Comparison of ENCODE assay signal across 8 cellular contexts in the genomic region with DNA sequence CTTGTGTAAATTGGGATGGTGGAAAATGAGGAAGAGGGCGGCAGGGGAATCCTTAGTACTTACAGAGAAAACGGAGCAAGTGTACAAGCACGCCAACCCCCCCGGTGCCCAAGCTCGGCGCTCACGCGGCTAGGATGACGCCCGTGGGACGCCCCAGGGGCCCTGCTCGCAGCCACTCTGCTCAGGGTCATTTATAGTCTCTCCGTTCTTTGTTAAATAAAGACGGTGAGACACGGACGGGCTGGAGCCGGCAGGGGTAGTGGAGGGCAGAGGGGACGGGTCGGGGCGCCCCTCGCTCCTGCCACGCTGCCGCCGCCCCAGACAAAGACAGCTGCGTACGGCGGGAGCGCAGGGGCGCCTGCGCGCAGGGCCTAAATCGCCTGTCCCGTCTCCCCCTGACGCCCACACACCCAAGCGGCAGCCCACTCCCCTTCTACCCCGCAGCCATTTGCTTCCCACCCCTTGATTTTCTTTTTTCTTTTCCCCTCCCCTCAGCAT. TPM values are rescaled to one million over a fixed set of nuclear protein-coding genes. Genes with fewer than 3 reads are reported as not detected.
DNase-seq lines count a peak whose midpoint lies in the region; ATAC-seq and TF ChIP-seq lines count a peak whose summit lies in the region.

No MANE protein-coding gene starts in this region.

- H3K9me3 ChIP-seq in MG63 = no peaks in the 10 kb centered on the region

- H3K4me3 ChIP-seq in MG63 (peak overlapping the region; percentile 56), WI38 (ENCODE audit: low read depth, low read length) (peak overlapping the region; percentile 28)

- peak; percentile 50 for DNase-seq in NK-92 treated with Interleukin-12 subunit alpha and Interleukin-12 subunit beta, amount 100 ng/mL, for 24 hours (lab: John Stamatoyannopoulos, UW)
- DNase-seq in NK-92 (lab: John Stamatoyannopoulos, UW; ENCODE audit: unreplicated experiment) = no peak
- DNase-seq in MG63 = no peak
- peak; percentile 61 for DNase-seq in cerebellum (ENCODE audit: low spot score)
- peak; percentile 47 for DNase-seq in kidney tubule cell (ENCODE audit: low spot score)
- peak; percentile 75 for DNase-seq in stimulated activated CD4-positive, alpha-beta T cell treated with anti-CD3 and anti-CD28 coated beads, Interleukin-15, amount 100 ng/mL, for 24 hours

- H3K27me3 ChIP-seq in MG63 = no peaks in the 10 kb centered on the region

- H3K36me3 ChIP-seq in MG63 = no peaks in the 10 kb centered on the region

- ATAC-seq in HG03439 (IDR thresholded peaks at IDR 0.05; ENCODE audit: unreplicated experiment) = no peak

- TF ChIP-seq CTCF in WI38 (IDR thresholded peaks at IDR 0.05; ENCODE audit: low read depth, low read length) = no peak

RNA-seq across cellular contexts. Expression of gene PCBP1, which starts 37.8 kb away (rescaled TPM):
- total RNA-seq in MG63 (2014; rRNA removed; shearing (Covaris generic); ENCODE audit: low replicate concordance) = 92.9 and 104 TPM in 2 replicates
- total RNA-seq in cerebellum = 29.2 TPM

Comparison
In these comparisons a context has a peak if more than half of its experiments do, and no peak if none do; other contexts are left out.
1. DNase-seq: peak in NK-92 treated with Interleukin-12 subunit alpha and Interleukin-12 subunit beta, amount 100 ng/mL, for 24 hours (single experiment), cerebellum (single experiment), kidney tubule cell (single experiment) and stimulated activated CD4-positive, alpha-beta T cell treated with anti-CD3 and anti-CD28 coated beads, Interleukin-15, amount 100 ng/mL, for 24 hours (single experiment); none in NK-92 (single experiment) and MG63 (single experiment).